11 cellular contexts compared by ENCODE assay signal in genomic region chr16:84357191-84357651, GRCh38. TPM values are rescaled to one million over a fixed set of nuclear protein-coding genes. Genes with fewer than 3 reads are reported as not detected.
DNase-seq lines count a peak whose midpoint lies in the region; ATAC-seq and TF ChIP-seq lines count a peak whose summit lies in the region.
"Had no signal": no experiment of that assay in that cellular context is flagged by ENCODE, and none has a peak within 500 bp of the region (broad histone marks: within the 10 kb centered on the region; RNA-seq: fewer than 3 reads in every experiment).

No MANE protein-coding gene starts in this region.

- no peaks in the 10 kb centered on the region for H3K9me3 Mint-ChIP-seq in activated naive CD8-positive, alpha-beta T cell treated with anti-CD3 and anti-CD28 coated beads, Interleukin-2, amount 10 ng/mL, durations not matched to agents 7 days and 5 days
- H3K9me3 Mint-ChIP-seq: T-helper 1 cell treated with Interleukin-12 subunit alpha and Interleukin-12 subunit beta and Interleukin-4 antibody, amounts not matched to agents 30 μg/mL and 1 μg/mL, for 36 hours had no signal

- peaks cover 9% of the 10 kb centered on the region for H3K4me1 ChIP-seq in DND-41 (ENCODE audit: insufficient read depth, low read length)
- H3K4me1 ChIP-seq in mesendoderm (ENCODE audit: control insufficient read depth, low read depth, low read length), result no peaks in the 10 kb centered on the region
- H3K4me1 ChIP-seq: left ventricle myocardium inferior had no signal

- H3K4ac ChIP-seq in mesendoderm (ENCODE audit: low read depth, low read length), result no peak overlapping the region

- H3K79me2 ChIP-seq in DND-41 (ENCODE audit: insufficient read depth, low read length) (no peaks in the 10 kb centered on the region), mesendoderm (ENCODE audit: control insufficient read depth, insufficient read depth, low read length) (no peaks in the 10 kb centered on the region)

- no peak overlapping the region for H4K8ac ChIP-seq in mesendoderm (ENCODE audit: low read depth, low read length)

- H4K20me1 ChIP-seq in DND-41 (ENCODE audit: insufficient read depth, low read length), result no peaks in the 10 kb centered on the region

- TF ChIP-seq CTCF in DND-41 (IDR thresholded peaks at IDR 0.05; ENCODE audit: borderline replicate concordance, extremely low read depth, low read length, poor library complexity, severe bottlenecking), result no peak
- no peak for TF ChIP-seq CTCF in NB4 (IDR thresholded peaks at IDR 0.05; ENCODE audit: low read depth, low read length)

- H3K4me2 ChIP-seq in DND-41 (ENCODE audit: insufficient read depth, low read length) (no peak overlapping the region), mesendoderm (ENCODE audit: low read length) (no peak overlapping the region)

- peaks cover 9% of the 10 kb centered on the region for H3K27me3 Mint-ChIP-seq in activated naive CD8-positive, alpha-beta T cell treated with anti-CD3 and anti-CD28 coated beads, Interleukin-2, amount 10 ng/mL, durations not matched to agents 7 days and 5 days

- POLR2A ChIA-PET in activated naive CD8-positive, alpha-beta T cell treated with anti-CD3 and anti-CD28 coated beads, Interleukin-2, amount 10 ng/mL, durations not matched to agents 7 days and 5 days (lab: Charles Lee), result no interaction called here

- H3K79me1 ChIP-seq in mesendoderm (ENCODE audit: low read length), result no peaks in the 10 kb centered on the region

- WGBS in mesendoderm (ENCODE audit: extremely low coverage, insufficient coverage, low lambda C conversion rate), result no CpG with 5 or more reads among the region's 9 CpGs

- peaks cover 21% of the 10 kb centered on the region for H3K4me1 Mint-ChIP-seq in activated naive CD8-positive, alpha-beta T cell treated with anti-CD3 and anti-CD28 coated beads, Interleukin-2, amount 10 ng/mL, durations not matched to agents 7 days and 5 days

- H3K18ac ChIP-seq in mesendoderm (ENCODE audit: low read length), result no peak overlapping the region

- H3K27ac Mint-ChIP-seq in activated naive CD8-positive, alpha-beta T cell treated with anti-CD3 and anti-CD28 coated beads, Interleukin-2, amount 10 ng/mL, durations not matched to agents 7 days and 5 days, result no peak overlapping the region
- H3K27ac Mint-ChIP-seq: T-helper 1 cell treated with Interleukin-12 subunit alpha and Interleukin-12 subunit beta and Interleukin-4 antibody, amounts not matched to agents 30 μg/mL and 1 μg/mL, for 36 hours had no signal

- H2BK15ac ChIP-seq in mesendoderm (replicated peaks; ENCODE audit: low read depth), result no peak overlapping the region

- H3K4me3 Mint-ChIP-seq in activated naive CD8-positive, alpha-beta T cell treated with anti-CD3 and anti-CD28 coated beads, Interleukin-2, amount 10 ng/mL, durations not matched to agents 7 days and 5 days, result no peak overlapping the region
- H3K4me3 Mint-ChIP-seq: T-helper 1 cell treated with Interleukin-12 subunit alpha and Interleukin-12 subunit beta and Interleukin-4 antibody, amounts not matched to agents 30 μg/mL and 1 μg/mL, for 36 hours had no signal

- H3K27me3 ChIP-seq in DND-41 (ENCODE audit: insufficient read depth, low read length, poor library complexity), result no peaks in the 10 kb centered on the region
- no peaks in the 10 kb centered on the region for H3K27me3 ChIP-seq in mesendoderm (ENCODE audit: insufficient read depth, low read length, poor library complexity)

- H2AFZ ChIP-seq in DND-41 (ENCODE audit: low read depth, low read length), result no peak overlapping the region

- no peak overlapping the region for H2AK5ac ChIP-seq in mesendoderm (ENCODE audit: low read length)

- H3K4me3 ChIP-seq in DND-41 (ENCODE audit: low read depth in 1 of 2, low read length in 2 of 2), result no peak overlapping the region
- no peak overlapping the region for H3K4me3 ChIP-seq in NB4 (ENCODE audit: low read depth, low read length)
- H3K4me3 ChIP-seq in mesendoderm (ENCODE audit: low read length), result no peak overlapping the region
- H3K4me3 ChIP-seq: K562, left ventricle myocardium inferior had no signal

- no peaks in the 10 kb centered on the region for H3K9me3 ChIP-seq in DND-41 (ENCODE audit: insufficient read depth, low read length, severe bottlenecking)
- H3K9me3 ChIP-seq: left ventricle myocardium inferior had no signal

- H2BK5ac ChIP-seq in mesendoderm (ENCODE audit: low read length), result no peak overlapping the region

- H2BK120ac ChIP-seq in mesendoderm (ENCODE audit: low read depth, low read length), result no peak overlapping the region

- H3K27ac ChIP-seq in DND-41 (ENCODE audit: low read length) (no peak overlapping the region), mesendoderm (ENCODE audit: low read depth, low read length) (no peak overlapping the region)
- H3K27ac ChIP-seq: left ventricle myocardium inferior had no signal

- H3K56ac ChIP-seq in mesendoderm (ENCODE audit: low read length), result no peak overlapping the region

- H3K36me3 ChIP-seq in DND-41 (ENCODE audit: insufficient read depth, low read length) (no peaks in the 10 kb centered on the region), mesendoderm (ENCODE audit: control insufficient read depth, insufficient read depth, low read length) (no peaks in the 10 kb centered on the region)
- H3K36me3 ChIP-seq: left ventricle myocardium inferior had no signal

- TF ChIP-seq POLR2A in NB4 (IDR thresholded peaks at IDR 0.05; ENCODE audit: extremely low read depth, insufficient read length), result no peak

- no peaks in the 10 kb centered on the region for H3K36me3 Mint-ChIP-seq in activated naive CD8-positive, alpha-beta T cell treated with anti-CD3 and anti-CD28 coated beads, Interleukin-2, amount 10 ng/mL, durations not matched to agents 7 days and 5 days

- H3K9ac ChIP-seq in DND-41 (ENCODE audit: low read depth, low read length), result no peak overlapping the region
- H3K9ac ChIP-seq in mesendoderm (ENCODE audit: low read length), result no peak overlapping the region

- peak; percentile 63 for ATAC-seq in DND-41 (ENCODE audit: insufficient read depth, low read depth)
- ATAC-seq in activated naive CD8-positive, alpha-beta T cell treated with anti-CD3 and anti-CD28 coated beads, Interleukin-2, amount 10 ng/mL, durations not matched to agents 7 days and 5 days (ENCODE audit: low read depth), result peak; percentile 15
- no peak for ATAC-seq in HG03159 (IDR thresholded peaks at IDR 0.05; ENCODE audit: unreplicated experiment)
- ATAC-seq: K562 had no signal

- no peak overlapping the region for H4K5ac ChIP-seq in mesendoderm (ENCODE audit: low read length)

- peak; percentile 6 for DNase-seq in DND-41
- DNase-seq in NB4 (ENCODE audit: low read depth), result peak; percentile 97
- no peak for DNase-seq in activated naive CD8-positive, alpha-beta T cell treated with anti-CD3 and anti-CD28 coated beads, Interleukin-2, amount 10 ng/mL, durations not matched to agents 7 days and 5 days
- DNase-seq in middle frontal gyrus (ENCODE audit: extremely low spot score, low spot score), result peak; percentile 37
- no peak for DNase-seq in T1000 (lab: John Stamatoyannopoulos, UW)
- no peak for DNase-seq in mesendoderm
- DNase-seq in NCI-H69 (lab: John Stamatoyannopoulos, UW), result no peak
- DNase-seq: left ventricle myocardium inferior had no signal

- H3K23ac ChIP-seq in mesendoderm (ENCODE audit: low read length), result no peak overlapping the region

RNA-seq across cellular contexts. Expression of gene ATP2C2, which starts 11.1 kb away (rescaled TPM):
- total RNA-seq in activated naive CD8-positive, alpha-beta T cell treated with anti-CD3 and anti-CD28 coated beads, Interleukin-2, amount 10 ng/mL, durations not matched to agents 7 days and 5 days, result not detected
- 0.93 TPM for polyA plus RNA-seq in mesendoderm (2013, experiment 1 of 2)
- polyA plus RNA-seq in mesendoderm (2013, experiment 2 of 2), result 0.74 TPM
- total RNA-seq: left ventricle myocardium inferior had no signal
- polyA plus RNA-seq: K562 had no signal

Comparison
In these comparisons a context has a peak if more than half of its experiments do, and no peak if none do; other contexts are left out.
1. DNase-seq: peak in DND-41 (single experiment), NB4 (single experiment) and middle frontal gyrus (single experiment); none in activated naive CD8-positive, alpha-beta T cell treated with anti-CD3 and anti-CD28 coated beads, Interleukin-2, amount 10 ng/mL, durations not matched to agents 7 days and 5 days (single experiment), T1000 (single experiment), mesendoderm (single experiment) and NCI-H69 (single experiment).